In genomic region chr12:124716208-124717141, GRCh38 we compare ENCODE assay signal across 15 cellular contexts.
DNase-seq lines count a peak whose midpoint lies in the region; ATAC-seq and TF ChIP-seq lines count a peak whose summit lies in the region.
"Had no signal": no experiment of that assay in that cellular context is flagged by ENCODE, and none has a peak within 500 bp of the region (broad histone marks: within the 10 kb centered on the region; RNA-seq: fewer than 3 reads in every experiment).

No MANE protein-coding gene starts in this region.

- H2AK5ac ChIP-seq in IMR-90 (ENCODE audit: low read depth, low read length), result no peak overlapping the region; the same call in 1 of the 2 replicates
- peak overlapping the region; percentile 48 for H2AK5ac ChIP-seq in neuronal stem cell (ENCODE audit: low read depth, low read length)

- H3K9ac ChIP-seq in IMR-90 (ENCODE audit: low read depth, low read length), result no peak overlapping the region
- H3K9ac ChIP-seq in neuronal stem cell (ENCODE audit: low read depth, low read length, poor library complexity), result no peak overlapping the region

- no peak overlapping the region for H4K5ac ChIP-seq in IMR-90 (ENCODE audit: low read depth, low read length)

- TF ChIP-seq RAD21 in IMR-90 (IDR thresholded peaks at IDR 0.05; ENCODE audit: low read length), result no peak

- H3K79me1 ChIP-seq in IMR-90 (ENCODE audit: low read depth in 1 of 2, low read length in 2 of 2), result no peaks in the 10 kb centered on the region
- H3K79me1 ChIP-seq in neuronal stem cell (ENCODE audit: low read depth, low read length), result no peaks in the 10 kb centered on the region

- DNase-seq in IMR-90 (no peak), NCI-H2196 (lab: John Stamatoyannopoulos, UW; ENCODE audit: unreplicated experiment) (peak; percentile 86), dermis blood vessel endothelial cell (peak; percentile 53), neuronal stem cell (ENCODE audit: low spot score) (no peak), GDM1 (lab: John Stamatoyannopoulos, UW) (no peak), HUDEP-2 (lab: John Stamatoyannopoulos, UW; ENCODE audit: unreplicated experiment in 76 of 76) (no peak)
- DNase-seq: activated CD4-positive, alpha-beta memory T cell treated with anti-CD3 and anti-CD28 coated beads for 36 hours; CD4-positive, alpha-beta memory T cell; NCI-H526 treated with DMSO at 0.1 percent for 48 hours; right cardiac atrium; stimulated activated CD4-positive, alpha-beta T cell treated with anti-CD3 and anti-CD28 coated beads, Interleukin-2, amount 100 ng/mL, for 24 hours; T1000; tibial artery had no signal

- POLR2A ChIA-PET in IMR-90 (lab: Charles Lee; ENCODE audit: unreplicated experiment), result interaction anchor here (0.6 kb wide), 1 partner anchor 198 kb away, joined by 3 read pairs; no protein-coding TSS in a partner anchor

- H2BK120ac ChIP-seq in IMR-90 (ENCODE audit: low read depth, low read length), result no peak overlapping the region
- no peak overlapping the region for H2BK120ac ChIP-seq in neuronal stem cell (ENCODE audit: low read depth, low read length)

- H4K91ac ChIP-seq in IMR-90 (ENCODE audit: insufficient read depth, low read depth, low read length), result no peak overlapping the region
- H4K91ac ChIP-seq in neuronal stem cell (ENCODE audit: low read depth, low read length, poor library complexity), result no peak overlapping the region

- H3K27ac ChIP-seq in IMR-90 (ENCODE audit: insufficient read depth, low read length) (no peak overlapping the region), neuronal stem cell (replicated peaks; ENCODE audit: low read length) (no peak overlapping the region)
- H3K27ac ChIP-seq: ascending aorta, tibial artery had no signal

- no peak overlapping the region for H3K4ac ChIP-seq in IMR-90 (ENCODE audit: low read depth, low read length)
- no peak overlapping the region for H3K4ac ChIP-seq in neuronal stem cell (ENCODE audit: low read length)

- H3K4me1 ChIP-seq in IMR-90 (ENCODE audit: control insufficient read depth, insufficient read depth, low read length) (peaks cover 17% of the 10 kb centered on the region), neuronal stem cell (ENCODE audit: control insufficient read depth in 2 of 2, insufficient read depth in 1 of 2, low read depth in 1 of 2, low read length in 2 of 2) (peaks cover 20 to 22% of the 10 kb centered on the region in 2 donors)

- no peak for TF ChIP-seq CTCF in IMR-90 (conservative IDR thresholded peaks at IDR 0.05; ENCODE audit: low read depth, low read length)

- H3K9me3 ChIP-seq in IMR-90 (ENCODE audit: control insufficient read depth, insufficient read depth, low read length) (no peaks in the 10 kb centered on the region), neuronal stem cell (replicated peaks in 1 of 2; ENCODE audit: control insufficient read depth in 2 of 2, insufficient read depth in 1 of 2, low read depth in 1 of 2, low read length in 2 of 2) (no peaks in the 10 kb centered on the region)
- H3K9me3 ChIP-seq: ascending aorta, tibial artery had no signal

- no peak overlapping the region for H2BK20ac ChIP-seq in IMR-90 (ENCODE audit: low read depth, low read length)

- H3K4me2 ChIP-seq in IMR-90 (ENCODE audit: low read depth, low read length), result no peak overlapping the region
- no peak overlapping the region for H3K4me2 ChIP-seq in neuronal stem cell (ENCODE audit: insufficient read depth, low read length, poor library complexity, severe bottlenecking)

- H3K4me3 ChIP-seq in IMR-90 (ENCODE audit: insufficient read depth, low read depth, low read length) (no peak overlapping the region), neuronal stem cell (ENCODE audit: low read length in 2 of 2) (peak overlapping the region in 1 of 2 donors; percentile 16)
- H3K4me3 ChIP-seq: ascending aorta, tibial artery had no signal

- no peak overlapping the region for H3K56ac ChIP-seq in IMR-90 (ENCODE audit: extremely low read depth, insufficient read depth, low read length)

- H3K9me1 ChIP-seq in IMR-90 (ENCODE audit: insufficient read depth, low read length), result no peaks in the 10 kb centered on the region; the same call in 1 of the 2 replicates

- H3K23ac ChIP-seq in IMR-90 (ENCODE audit: low read depth, low read length), result no peak overlapping the region
- peak overlapping the region; percentile 10 for H3K23ac ChIP-seq in neuronal stem cell (ENCODE audit: low read depth, low read length, poor library complexity)

- peaks cover 3% of the 10 kb centered on the region; the same call in 1 of the 2 replicates for H4K20me1 ChIP-seq in IMR-90 (ENCODE audit: insufficient read depth, low read length)

- H4K8ac ChIP-seq in IMR-90 (ENCODE audit: low read depth in 2 of 2, low read length in 2 of 2) (no peak overlapping the region), neuronal stem cell (ENCODE audit: low read depth, low read length) (no peak overlapping the region)

- TF ChIP-seq POLR2A in IMR-90 (IDR thresholded peaks at IDR 0.05; ENCODE audit: low read depth, low read length), result no peak

- in situ Hi-C loops in IMR-90 (cut with MboI; ENCODE audit: low sequenced_read_pairs), result no loop called here

- H3K18ac ChIP-seq in IMR-90 (ENCODE audit: low read depth, low read length) (no peak overlapping the region), neuronal stem cell (ENCODE audit: low read length) (no peak overlapping the region)

- H2BK15ac ChIP-seq in IMR-90 (ENCODE audit: low read depth, low read length) (no peak overlapping the region), neuronal stem cell (ENCODE audit: low read length) (peak overlapping the region; percentile 12)

- peak overlapping the region; percentile 70 for H2BK12ac ChIP-seq in neuronal stem cell (ENCODE audit: low read length)

- intact Hi-C loops in IMR-90 (cut with micrococcal nuclease), result no loop called here

- H2AFZ ChIP-seq in IMR-90 (replicated peaks; ENCODE audit: low read length, poor library complexity) (no peak overlapping the region), neuronal stem cell (ENCODE audit: low read length) (no peak overlapping the region)

- H3K36me3 ChIP-seq in IMR-90 (ENCODE audit: control insufficient read depth, insufficient read depth, low read length), result no peaks in the 10 kb centered on the region
- H3K36me3 ChIP-seq in neuronal stem cell (replicated peaks in 1 of 2; ENCODE audit: control insufficient read depth in 2 of 2, insufficient read depth in 2 of 2, low read length in 2 of 2), result no peaks in the 10 kb centered on the region
- H3K36me3 ChIP-seq: ascending aorta, tibial artery had no signal

- dilution Hi-C loops in IMR-90 (cut with HindIII; ENCODE audit: low sequenced_read_pairs, unreplicated experiment), result no loop called here

- H2AK9ac ChIP-seq in IMR-90 (replicated peaks; ENCODE audit: low read depth, low read length, poor library complexity), result peak overlapping the region; percentile 34

- H3K14ac ChIP-seq in IMR-90 (replicated peaks; ENCODE audit: low read depth, low read length) (no peak overlapping the region), neuronal stem cell (ENCODE audit: low read length) (no peak overlapping the region)

- 95% methylated on average over 8 of the region's 22 CpGs; no CpG with 5 or more reads in 1 of the 2 experiments for WGBS in IMR-90 (ENCODE audit: extremely low coverage in 2 of 2, insufficient read length in 1 of 2), 2 experiments
- no CpG with 5 or more reads among the region's 22 CpGs for WGBS in neuronal stem cell (ENCODE audit: extremely low coverage in 2 of 2, insufficient read length in 2 of 2, insufficient replicate concordance in 1 of 2), 2 donors

- H3K27me3 ChIP-seq in IMR-90 (ENCODE audit: control insufficient read depth, insufficient read depth, low read length) (no peaks in the 10 kb centered on the region), neuronal stem cell (ENCODE audit: control insufficient read depth in 3 of 3, insufficient read depth in 3 of 3, low read depth in 1 of 3, low read length in 3 of 3) (peaks cover 0 to 23% (median 0%) of the 10 kb centered on the region in 3 experiments)
- H3K27me3 ChIP-seq: ascending aorta, tibial artery had no signal

- H2BK5ac ChIP-seq in IMR-90 (ENCODE audit: low read depth, low read length, poor library complexity, severe bottlenecking), result no peak overlapping the region
- peak overlapping the region; percentile 26 for H2BK5ac ChIP-seq in neuronal stem cell (ENCODE audit: low read length)

- BruUV-seq in IMR-90 (replicated peaks; lab: Mats Ljungman, UMichigan), result no TSS peak

- CTCF ChIA-PET in IMR-90 (lab: Yijun Ruan, JAX), result no interaction called here

- ATAC-seq in IMR-90 (ENCODE audit: low read depth) (no peak), HG03439 (IDR thresholded peaks at IDR 0.05; ENCODE audit: unreplicated experiment) (no peak)
- ATAC-seq: right cardiac atrium had no signal

TF ChIP-seq in IMR-90, 13 proteins besides CTCF, POLR2A, EP300 and RAD21 (continues in another document):
- TF ChIP-seq MAFK (IDR thresholded peaks at IDR 0.05; ENCODE audit: low read depth, low read length) (no peak), SMC3 (IDR thresholded peaks at IDR 0.05; ENCODE audit: low read depth, low read length) (no peak), NFE2L2 (IDR thresholded peaks at IDR 0.05; ENCODE audit: low read depth, low read length) (no peak), RCOR1 (IDR thresholded peaks at IDR 0.05; ENCODE audit: insufficient replicate concordance, low read length) (no peak), ELK1 (IDR thresholded peaks at IDR 0.05; ENCODE audit: borderline replicate concordance, low read depth, low read length) (no peak), CHD1 (IDR thresholded peaks at IDR 0.05; ENCODE audit: low read depth, low read length) (no peak), FOS (IDR thresholded peaks at IDR 0.05; ENCODE audit: low read depth, low read length) (no peak), USF2 (IDR thresholded peaks at IDR 0.05; ENCODE audit: low read depth, low read length) (no peak), CEBPB (IDR thresholded peaks at IDR 0.05; ENCODE audit: low read depth, low read length) (no peak), MAZ (IDR thresholded peaks at IDR 0.05; ENCODE audit: borderline replicate concordance, low read depth, low read length) (no peak), RFX5 (IDR thresholded peaks at IDR 0.05; ENCODE audit: low read depth, low read length) (no peak)

Comparison
In these comparisons a context has a peak if more than half of its experiments do, and no peak if none do; other contexts are left out.
1. DNase-seq: peak in NCI-H2196 (single experiment) and dermis blood vessel endothelial cell (single experiment); none in IMR-90 (single experiment), neuronal stem cell (single experiment), GDM1 (single experiment) and HUDEP-2 (0 of 76).